In the genomic region with DNA sequence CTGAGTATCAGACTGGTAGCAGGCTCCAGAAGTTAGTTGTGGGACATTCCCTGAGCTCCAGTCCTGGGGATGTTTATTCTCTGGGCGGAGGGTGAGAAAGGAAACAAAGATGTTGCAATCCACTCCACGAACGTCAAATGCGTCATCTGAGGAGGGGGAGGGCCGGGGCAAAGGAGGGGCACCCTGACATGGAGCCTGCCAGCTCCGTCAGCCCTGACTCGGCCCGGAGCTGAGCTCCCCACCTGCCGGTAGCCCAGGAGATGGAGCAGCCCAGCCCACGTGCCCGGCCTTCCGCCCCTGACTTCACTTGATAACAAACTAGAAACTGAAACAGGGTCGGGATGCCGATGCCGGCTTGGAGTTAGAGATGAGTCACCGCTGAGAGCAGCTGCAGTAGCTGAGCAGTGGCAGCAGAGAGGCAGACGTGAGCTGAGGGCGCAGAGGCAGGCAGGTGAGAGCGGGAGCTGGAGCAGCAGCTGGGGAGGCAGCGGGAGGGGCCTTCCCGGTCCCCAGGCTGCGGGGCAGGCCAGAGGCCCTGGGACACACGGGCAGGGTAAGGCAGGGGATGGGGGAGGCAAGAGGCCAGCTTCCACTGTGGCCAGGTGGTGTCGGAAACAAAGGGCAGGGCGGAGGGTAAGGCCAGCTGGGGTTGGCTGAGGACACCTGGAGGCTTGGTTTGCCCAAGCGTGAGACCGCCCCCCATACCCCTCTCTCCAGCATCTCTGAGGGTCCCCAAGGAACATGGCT, we compare ENCODE assay signal across 8 cellular contexts.
DNase-seq lines count a peak whose midpoint lies in the region; ATAC-seq and TF ChIP-seq lines count a peak whose summit lies in the region.

Gene ISG20, plus strand, starts transcription at position 391 of the 747 bp plus-strand sequence. Its CDS starts 351 bp downstream, at position 742.

- TF ChIP-seq CTCF in AG10803 (conservative IDR thresholded peaks at IDR 0.05; ENCODE audit: low read length): peak; percentile 48

- no peaks in the 10 kb centered on the region for H3K27me3 ChIP-seq in layer of hippocampus (ENCODE audit: control insufficient read depth, insufficient read depth, low read length)

- H3K4me3 ChIP-seq in AG10803 (ENCODE audit: low read length): peak within 1 kb of the TSS; percentile 67

- H3K27ac ChIP-seq in cingulate gyrus (ENCODE audit: low read depth, low read length) (peak within 1 kb of the TSS; percentile 97), layer of hippocampus (ENCODE audit: low read depth, low read length) (peak within 1 kb of the TSS; percentile 86)

- peak; percentile 94 for DNase-seq in AG10803 (ENCODE audit: low read depth)
- peak; percentile 83 for DNase-seq in NCI-H510A treated with DMSO at 0.1 percent for 48 hours (lab: John Stamatoyannopoulos, UW)
- peak; percentile 95 to 97 for DNase-seq in activated CD4-positive, alpha-beta T cell treated with anti-CD3 and anti-CD28 coated beads for 4 hours
- peak; percentile 98 for DNase-seq in stimulated activated CD4-positive, alpha-beta T cell treated with anti-CD3 and anti-CD28 coated beads, Interleukin-1b, Interleukin-23, amount 100 ng/mL, for 48 hours

- ATAC-seq in GM18909 (IDR thresholded peaks at IDR 0.05; ENCODE audit: poor library complexity, unreplicated experiment) (peak; percentile 75), HG03159 (IDR thresholded peaks at IDR 0.05; ENCODE audit: unreplicated experiment) (peak; percentile 72)

Comparison
In these comparisons a context has a peak if more than half of its experiments do, and no peak if none do; other contexts are left out.
1. Peak in every context shown above with its lines: DNase-seq, ATAC-seq, H3K4me3 ChIP-seq and H3K27ac ChIP-seq.